ENCODE assay signal across 8 cellular contexts in the genomic region with DNA sequence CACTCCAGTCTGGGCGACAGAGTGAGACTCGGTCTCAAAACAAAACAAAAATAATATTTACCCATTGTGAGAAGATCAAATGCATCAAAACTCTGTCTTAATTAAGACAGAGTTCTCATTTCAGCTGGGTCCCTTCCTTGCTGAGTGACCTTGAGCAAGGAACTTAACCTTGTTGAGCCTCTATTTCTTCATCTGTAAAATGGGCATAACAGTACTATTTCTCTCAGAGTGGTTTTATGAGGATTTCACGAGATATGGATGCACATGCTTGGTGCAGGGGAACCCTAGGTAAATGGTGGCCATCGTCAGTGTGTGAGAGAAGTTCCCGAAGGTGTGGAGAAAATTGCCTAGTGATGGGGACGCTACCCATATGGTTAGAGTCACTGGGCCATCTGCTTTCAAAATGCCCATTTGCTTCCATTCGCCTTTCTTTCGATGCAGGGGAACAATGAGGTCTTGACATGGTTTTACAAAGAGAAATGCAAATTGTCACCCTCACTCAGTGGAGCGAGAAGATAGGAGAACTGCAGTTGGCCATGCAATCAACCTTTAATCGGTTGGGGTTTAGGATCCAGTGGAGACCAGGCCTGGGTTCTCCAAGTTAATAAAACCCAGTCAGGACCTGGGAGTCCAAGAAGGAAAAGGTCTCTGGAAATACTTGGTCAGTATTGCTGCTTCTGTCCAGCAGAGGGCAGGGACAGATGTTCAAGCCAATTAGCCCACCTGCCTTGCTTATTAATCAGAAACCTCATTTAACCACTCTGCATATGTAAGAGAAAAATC. TPM values are rescaled to one million over a fixed set of nuclear protein-coding genes. Genes with fewer than 3 reads are reported as not detected.
DNase-seq lines count a peak whose midpoint lies in the region; ATAC-seq and TF ChIP-seq lines count a peak whose summit lies in the region.

No MANE protein-coding gene starts in this region.

- no peak overlapping the region for H3K27ac ChIP-seq in transverse colon

- WGBS in transverse colon (ENCODE audit: low coverage in 1 of 2), 2 donors: 90 to 92% methylated on average over 8 to 10 of the region's 10 CpGs

- in situ Hi-C loops in transverse colon (cut with MboI; ENCODE audit: low pct_ligation_motif_present in 1 of 4, low pct_unique_long_range_greater_than_20kb in 1 of 4, low sequenced_read_pairs in 3 of 4): no loop called here

- TF ChIP-seq EP300 in transverse colon (IDR thresholded peaks at IDR 0.05; ENCODE audit: low read depth): no peak

- no peaks in the 10 kb centered on the region for H3K36me3 ChIP-seq in transverse colon

- no peak overlapping the region for H3K4me3 ChIP-seq in transverse colon

- intact Hi-C loops in left ventricle myocardium superior (cut with micrococcal nuclease) (no loop called here), transverse colon (cut with DNase I; ENCODE audit: low total_unique reads) (no loop called here)

- peak; percentile 15 to 35 (median 23) for TF ChIP-seq CTCF in transverse colon (IDR thresholded peaks at IDR 0.05)

- H3K27me3 ChIP-seq in transverse colon: no peaks in the 10 kb centered on the region

- DNase-seq in NCI-H2171 treated with DMSO at 0.1 percent for 48 hours (lab: John Stamatoyannopoulos, UW) (peak; percentile 49), NCI-H2171 (lab: John Stamatoyannopoulos, UW) (no peak), left ventricle myocardium superior (no peak), transverse colon (no peak), T-helper 1 cell (no peak), T1000 (lab: John Stamatoyannopoulos, UW) (no peak), islet precursor cell (no peak)

- H3K4me1 ChIP-seq in transverse colon: no peaks in the 10 kb centered on the region

- TF ChIP-seq POLR2A in transverse colon (IDR thresholded peaks at IDR 0.05): no peak

- ATAC-seq in SK-N-SH treated with all-trans-retinoic acid at 6 μM for 48 hours (peak; percentile 56; the same call in 1 of the 3 replicates), left ventricle myocardium superior (peak; percentile 40)

- H3K9me3 ChIP-seq in transverse colon: no peaks in the 10 kb centered on the region

TF ChIP-seq in SK-N-SH treated with all-trans-retinoic acid at 6 μM for 48 hours, 23 proteins besides CTCF, POLR2A, EP300 and RAD21:
- TF ChIP-seq SNAI2 (CRISPR knock-in tag; IDR thresholded peaks at IDR 0.05) (no peak), BACH2 (CRISPR knock-in tag; IDR thresholded peaks at IDR 0.05; ENCODE audit: borderline replicate concordance) (no peak), ZFP30 (CRISPR knock-in tag; IDR thresholded peaks at IDR 0.05) (no peak)
- TF ChIP-seq, protein P1, sequence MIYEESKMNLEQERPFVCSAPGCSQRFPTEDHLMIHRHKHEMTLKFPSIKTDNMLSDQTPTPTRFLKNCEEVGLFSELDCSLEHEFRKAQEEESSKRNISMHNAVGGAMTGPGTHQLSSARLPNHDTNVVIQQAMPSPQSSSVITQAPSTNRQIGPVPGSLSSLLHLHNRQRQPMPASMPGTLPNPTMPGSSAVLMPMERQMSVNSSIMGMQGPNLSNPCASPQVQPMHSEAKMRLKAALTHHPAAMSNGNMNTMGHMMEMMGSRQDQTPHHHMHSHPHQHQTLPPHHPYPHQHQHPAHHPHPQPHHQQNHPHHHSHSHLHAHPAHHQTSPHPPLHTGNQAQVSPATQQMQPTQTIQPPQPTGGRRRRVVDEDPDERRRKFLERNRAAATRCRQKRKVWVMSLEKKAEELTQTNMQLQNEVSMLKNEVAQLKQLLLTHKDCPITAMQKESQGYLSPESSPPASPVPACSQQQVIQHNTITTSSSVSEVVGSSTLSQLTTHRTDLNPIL (CRISPR knock-in tag; IDR thresholded peaks at IDR 0.05; ENCODE audit: low read depth): no peak

RNA-seq across cellular contexts. Expression of a gene that starts 37.1 kb away (rescaled TPM):
- total RNA-seq in left ventricle myocardium superior (0.92 TPM), transverse colon (1 to 10 TPM in 1 of 4 donors, under 1 TPM in 1, not detected in 2; 0.41 to 1.7 TPM)
